Comparison of ENCODE assay signal across 1 cellular context in the genomic region with DNA sequence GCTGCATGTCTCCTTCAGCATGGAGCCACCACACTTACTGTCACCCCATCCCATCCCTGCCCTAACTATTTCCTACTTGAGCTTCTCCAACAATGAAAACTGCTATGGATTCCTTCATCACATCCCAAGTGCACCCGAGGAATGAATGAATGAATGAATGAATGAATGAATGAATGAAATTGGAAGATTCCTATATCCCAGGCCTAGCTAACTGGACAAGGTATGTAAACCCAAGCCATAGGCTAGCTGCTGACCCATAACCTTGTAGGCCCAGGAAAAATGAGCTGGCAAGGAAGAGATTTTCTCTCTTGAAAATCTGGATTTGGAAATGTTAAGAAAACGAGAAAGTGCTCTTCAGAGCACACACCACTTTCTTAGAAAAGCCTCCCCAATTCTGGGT.
TF ChIP-seq lines count a peak whose summit lies in the region.

No MANE protein-coding gene starts in this region.

TF ChIP-seq in SK-N-SH treated with all-trans-retinoic acid at 6 μM for 48 hours, 23 proteins besides CTCF, POLR2A, EP300 and RAD21 (continued from another document):
- TF ChIP-seq, protein P1, sequence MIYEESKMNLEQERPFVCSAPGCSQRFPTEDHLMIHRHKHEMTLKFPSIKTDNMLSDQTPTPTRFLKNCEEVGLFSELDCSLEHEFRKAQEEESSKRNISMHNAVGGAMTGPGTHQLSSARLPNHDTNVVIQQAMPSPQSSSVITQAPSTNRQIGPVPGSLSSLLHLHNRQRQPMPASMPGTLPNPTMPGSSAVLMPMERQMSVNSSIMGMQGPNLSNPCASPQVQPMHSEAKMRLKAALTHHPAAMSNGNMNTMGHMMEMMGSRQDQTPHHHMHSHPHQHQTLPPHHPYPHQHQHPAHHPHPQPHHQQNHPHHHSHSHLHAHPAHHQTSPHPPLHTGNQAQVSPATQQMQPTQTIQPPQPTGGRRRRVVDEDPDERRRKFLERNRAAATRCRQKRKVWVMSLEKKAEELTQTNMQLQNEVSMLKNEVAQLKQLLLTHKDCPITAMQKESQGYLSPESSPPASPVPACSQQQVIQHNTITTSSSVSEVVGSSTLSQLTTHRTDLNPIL (CRISPR knock-in tag; IDR thresholded peaks at IDR 0.05; ENCODE audit: low read depth) = no peak
- no peak for TF ChIP-seq PATZ1 (CRISPR knock-in tag; IDR thresholded peaks at IDR 0.05; ENCODE audit: borderline replicate concordance)
